8 cellular contexts compared by ENCODE assay signal in the genomic region with DNA sequence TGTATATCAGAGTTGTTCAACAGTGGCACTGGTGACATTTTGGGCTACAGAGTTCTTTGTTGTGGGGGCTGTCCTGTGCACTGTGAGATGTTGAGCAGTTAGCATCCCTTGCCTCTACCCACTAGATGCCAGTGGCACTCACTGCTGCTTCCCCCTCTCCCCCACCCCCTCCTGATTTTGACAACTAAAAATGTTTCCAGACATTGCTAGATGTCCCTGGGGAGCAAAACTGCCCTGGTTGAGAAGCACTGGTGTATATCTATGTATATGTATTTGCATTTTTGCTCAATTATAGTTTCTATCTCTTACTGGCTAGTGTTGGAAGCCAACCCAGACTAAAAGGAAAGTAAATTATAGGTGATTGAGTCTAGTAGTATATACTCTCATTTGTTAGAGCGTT. TPM values are rescaled to one million over a fixed set of nuclear protein-coding genes. Genes with fewer than 3 reads are reported as not detected.
DNase-seq lines count a peak whose midpoint lies in the region; ATAC-seq, FAIRE-seq and TF ChIP-seq lines count a peak whose summit lies in the region.

No MANE protein-coding gene starts in this region.

- H3K36me3 ChIP-seq in BE2C = no peaks in the 10 kb centered on the region; the same call in 1 of the 2 replicates
- peaks cover 3% of the 10 kb centered on the region; the same call in 1 of the 2 replicates for H3K36me3 ChIP-seq in MG63
- no peaks in the 10 kb centered on the region for H3K36me3 ChIP-seq in vagina

- peak; percentile 15 for ATAC-seq in GM19452 (IDR thresholded peaks at IDR 0.05; ENCODE audit: unreplicated experiment)

- peaks cover 13% of the 10 kb centered on the region for H3K4me1 ChIP-seq in BE2C
- H3K4me1 ChIP-seq in vagina = peaks cover 54% of the 10 kb centered on the region

- intact Hi-C loops in vagina (cut with DNase I) = loop anchor here (5.0 kb wide), 1 partner anchor 104 kb away; no protein-coding TSS in a partner anchor

- no peak overlapping the region for H3K27ac ChIP-seq in vagina

- H3K27me3 ChIP-seq in BE2C = no peaks in the 10 kb centered on the region
- H3K27me3 ChIP-seq in MG63 = no peaks in the 10 kb centered on the region
- no peaks in the 10 kb centered on the region for H3K27me3 ChIP-seq in vagina

- no peak for FAIRE-seq in frontal cortex (lab: Jason Lieb, UNC)

- TF ChIP-seq CTCF in BE2C (IDR thresholded peaks at IDR 0.05; ENCODE audit: low read depth, low read length) (peak; percentile 16; the same call in 1 of the 2 replicates), vagina (IDR thresholded peaks at IDR 0.05) (no peak)

- no peaks in the 10 kb centered on the region for H3K9me3 ChIP-seq in BE2C
- no peaks in the 10 kb centered on the region for H3K9me3 ChIP-seq in MG63
- no peaks in the 10 kb centered on the region for H3K9me3 ChIP-seq in vagina

- TF ChIP-seq POLR2A in vagina (IDR thresholded peaks at IDR 0.05) = no peak

- H3K4me3 ChIP-seq in BE2C (ENCODE audit: low read depth, low read length) = peak overlapping the region; percentile 3; the same call in 1 of the 2 replicates
- H3K4me3 ChIP-seq in MG63 = peak overlapping the region; percentile 81
- peak overlapping the region; percentile 86 to 92 for H3K4me3 ChIP-seq in vagina

- DNase-seq in BE2C (peak; percentile 81), MG63 (no peak), fibroblast of gingiva (ENCODE audit: low read depth) (peak; percentile 21), vagina (ENCODE audit: extremely low spot score in 2 of 2) (no peak), NCI-H748 (lab: John Stamatoyannopoulos, UW; ENCODE audit: unreplicated experiment) (no peak), frontal cortex (ENCODE audit: low spot score in 2 of 2) (no peak), GM19238 (ENCODE audit: insufficient read length, low spot score) (no peak)

RNA-seq across cellular contexts. Expression of a gene that starts 2.4 kb away (rescaled TPM):
- polyA plus RNA-seq in BE2C (2012; ENCODE audit: insufficient read depth, insufficient read length, low read depth) = 6.5 TPM
- total RNA-seq in MG63 (2014; rRNA removed; shearing (Covaris generic); ENCODE audit: low replicate concordance) = 5.5 and 13.9 TPM in 2 replicates
- total RNA-seq in vagina (17.7 TPM), frontal cortex (42.4 TPM)

Comparison
In these comparisons a context has a peak if more than half of its experiments do, and no peak if none do; other contexts are left out.
1. DNase-seq: peak in BE2C (single experiment) and fibroblast of gingiva (single experiment); none in MG63 (single experiment), vagina (0 of 2), NCI-H748 (single experiment), frontal cortex (0 of 2) and GM19238 (single experiment).
2. H3K4me3 ChIP-seq: peak in every context shown above with its lines; median percentile 89 in vagina; 81 in MG63; 3 in BE2C.